1 cellular context compared by ENCODE assay signal in genomic region chr1:28518000-28518744, GRCh38.
TF ChIP-seq lines count a peak whose summit lies in the region.

No MANE protein-coding gene starts in this region.

TF ChIP-seq in neural cell, 6 proteins besides CTCF, POLR2A, EP300 and RAD21 (continued from another document):
- peak; percentile 42 for TF ChIP-seq TAF1 (IDR thresholded peaks at IDR 0.05; ENCODE audit: low read depth)
- TF ChIP-seq SMC3 (conservative IDR thresholded peaks at IDR 0.05; ENCODE audit: poor library complexity), result peak; percentile 90
